Comparison of ENCODE assay signal across 16 cellular contexts in the genomic region with DNA sequence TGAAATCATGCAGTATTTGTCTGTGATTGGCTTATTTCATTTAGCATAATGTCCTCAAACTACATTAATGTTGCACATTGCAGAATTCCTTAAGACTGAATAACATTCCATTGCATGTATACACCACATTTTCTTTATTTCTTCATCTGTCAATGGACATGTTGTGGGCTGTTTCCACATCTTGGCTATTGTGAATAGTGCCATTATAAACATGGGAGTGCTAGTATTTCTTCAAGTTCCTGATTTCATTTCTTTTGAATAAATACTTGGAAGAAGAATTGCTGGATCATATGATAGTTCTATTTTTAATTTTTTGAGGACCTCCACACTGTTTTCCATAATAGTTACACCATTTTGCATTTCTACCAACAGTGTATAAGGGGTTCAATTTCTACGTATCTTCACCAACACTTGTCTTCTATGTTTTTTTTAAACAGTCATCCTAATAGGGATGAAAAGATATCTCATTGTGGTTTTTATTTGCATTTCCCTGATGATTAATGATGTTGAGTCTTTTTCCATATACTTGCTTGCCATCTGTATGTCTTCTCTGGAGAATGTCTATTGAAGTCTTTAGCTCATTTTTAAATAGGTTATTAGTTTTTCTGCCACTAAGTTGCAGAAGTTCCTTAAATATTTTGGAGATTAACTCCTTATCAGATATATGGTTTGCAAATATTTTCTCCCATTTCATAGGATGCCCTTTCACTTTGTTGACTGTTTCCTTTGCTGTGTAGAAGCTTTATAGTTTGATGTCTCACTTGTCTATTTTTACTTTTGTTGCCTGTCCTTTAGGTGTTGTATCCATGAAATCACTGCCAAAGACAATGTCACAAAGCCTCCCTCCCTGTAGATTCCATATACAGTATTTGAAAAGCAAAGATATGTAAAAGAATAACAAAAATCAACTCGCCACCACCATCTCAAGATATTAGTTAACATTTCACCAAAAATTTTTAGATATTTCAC. TPM values are rescaled to one million over a fixed set of nuclear protein-coding genes. Genes with fewer than 3 reads are reported as not detected.
DNase-seq lines count a peak whose midpoint lies in the region; ATAC-seq and TF ChIP-seq lines count a peak whose summit lies in the region.
"Had no signal": no experiment of that assay in that cellular context is flagged by ENCODE, and none has a peak within 500 bp of the region (broad histone marks: within the 10 kb centered on the region; RNA-seq: fewer than 3 reads in every experiment).

No MANE protein-coding gene starts in this region.

- CTCF ChIA-PET in activated naive CD4-positive, alpha-beta T cell treated with anti-CD3 and anti-CD28 coated beads for 36 hours (lab: Charles Lee): no interaction called here

- H3K9me2 ChIP-seq in GM23248 (ENCODE audit: insufficient read depth): no peaks in the 10 kb centered on the region

- no peaks in the 10 kb centered on the region for H3K27me3 Mint-ChIP-seq in activated T-helper 17 cell treated with anti-CD3 and anti-CD28 coated beads, Interleukin-2, amount 50 U/mL, for 72 hours
- no peaks in the 10 kb centered on the region for H3K27me3 Mint-ChIP-seq in activated naive CD4-positive, alpha-beta T cell treated with anti-CD3 and anti-CD28 coated beads for 36 hours (ENCODE audit: low read depth)

- H3K4me3 Mint-ChIP-seq in activated T-helper 17 cell treated with anti-CD3 and anti-CD28 coated beads, Interleukin-2, amount 50 U/mL, for 72 hours: peak overlapping the region; percentile 15
- H3K4me3 Mint-ChIP-seq in activated naive CD4-positive, alpha-beta T cell treated with anti-CD3 and anti-CD28 coated beads for 36 hours: no peak overlapping the region
- H3K4me3 Mint-ChIP-seq: endodermal cell, nephron had no signal

- peaks cover 30% of the 10 kb centered on the region for H3K36me3 Mint-ChIP-seq in activated T-helper 17 cell treated with anti-CD3 and anti-CD28 coated beads, Interleukin-2, amount 50 U/mL, for 72 hours (ENCODE audit: low read depth)
- H3K36me3 Mint-ChIP-seq in activated naive CD4-positive, alpha-beta T cell treated with anti-CD3 and anti-CD28 coated beads for 36 hours (ENCODE audit: low read depth): peaks cover 7% of the 10 kb centered on the region

- intact Hi-C loops in activated naive CD4-positive, alpha-beta T cell treated with anti-CD3 and anti-CD28 coated beads for 36 hours (cut with micrococcal nuclease): no loop called here

- H4K20me1 ChIP-seq in GM23248 (ENCODE audit: insufficient read depth): peaks cover 12% of the 10 kb centered on the region

- in situ Hi-C loops in GM23248 (cut with MboI): no loop called here

- DNase-seq in AG10803 (ENCODE audit: low read depth) (peak; percentile 63), GM23248 (peak; percentile 40), foreskin keratinocyte (peak in 1 of 2 donors; percentile 40), NCI-H1048 (lab: John Stamatoyannopoulos, UW) (no peak), putamen (ENCODE audit: low spot score) (no peak)
- no peak for DNase-seq in activated effector memory CD4-positive, alpha-beta T cell treated with anti-CD3 and anti-CD28 coated beads, Interleukin-2, amount 50 U/mL, for 16 hours
- DNase-seq in activated naive CD4-positive, alpha-beta T cell treated with anti-CD3 and anti-CD28 coated beads for 36 hours: no peak
- DNase-seq: activated CD4-positive, CD25-positive, alpha-beta regulatory T cell; endodermal cell; head of caudate nucleus; NCI-H2081; right cardiac atrium; SIG-M5 had no signal

- TF ChIP-seq CTCF in AG10803 (conservative IDR thresholded peaks at IDR 0.05; ENCODE audit: low read length) (no peak), foreskin keratinocyte (conservative IDR thresholded peaks at IDR 0.05) (no peak)

- H3K4me2 ChIP-seq in GM23248 (ENCODE audit: unreplicated experiment): no peak overlapping the region

- H3K79me2 ChIP-seq in GM23248 (ENCODE audit: insufficient read depth): peaks cover 100% of the 10 kb centered on the region

- H3F3A ChIP-seq in GM23248 (ENCODE audit: insufficient read depth): no peaks in the 10 kb centered on the region

- H3K4me1 ChIP-seq in GM23248 (ENCODE audit: insufficient read depth) (peaks cover 33% of the 10 kb centered on the region), foreskin keratinocyte (peaks cover 13% of the 10 kb centered on the region)

- 88 to 89% methylated on average over 2 of the region's 2 CpGs for WGBS in GM23248 (ENCODE audit: low coverage in 1 of 2, low lambda C conversion rate in 2 of 2, missing lambda C conversion rate in 2 of 2), 2 experiments

- no peak overlapping the region for H3K4me3 ChIP-seq in AG10803 (ENCODE audit: low read length)
- no peak overlapping the region for H3K4me3 ChIP-seq in GM23248
- H3K4me3 ChIP-seq: BLaER1 had no signal

- peak overlapping the region; percentile 65 for H3K27ac Mint-ChIP-seq in activated T-helper 17 cell treated with anti-CD3 and anti-CD28 coated beads, Interleukin-2, amount 50 U/mL, for 72 hours
- no peak overlapping the region for H3K27ac Mint-ChIP-seq in activated naive CD4-positive, alpha-beta T cell treated with anti-CD3 and anti-CD28 coated beads for 36 hours
- H3K27ac Mint-ChIP-seq: endodermal cell had no signal

- no peaks in the 10 kb centered on the region for H3K36me3 ChIP-seq in GM23248 (ENCODE audit: low read depth)

- peaks cover 52% of the 10 kb centered on the region for H3K4me1 Mint-ChIP-seq in activated T-helper 17 cell treated with anti-CD3 and anti-CD28 coated beads, Interleukin-2, amount 50 U/mL, for 72 hours
- H3K4me1 Mint-ChIP-seq in activated naive CD4-positive, alpha-beta T cell treated with anti-CD3 and anti-CD28 coated beads for 36 hours (ENCODE audit: low read depth): peaks cover 76% of the 10 kb centered on the region

- H3K27ac ChIP-seq in GM23248 (no peak overlapping the region), foreskin keratinocyte (no peak overlapping the region)
- H3K27ac ChIP-seq: BLaER1 had no signal

- peak; percentile 59 for ATAC-seq in activated T-helper 17 cell treated with anti-CD3 and anti-CD28 coated beads, Interleukin-2, amount 50 U/mL, for 72 hours (replicated peaks)
- ATAC-seq in foreskin keratinocyte: peak; percentile 44

- H3K9ac ChIP-seq in GM23248: no peak overlapping the region
- H3K9ac ChIP-seq: BLaER1 had no signal

- no peaks in the 10 kb centered on the region for H3K27me3 ChIP-seq in GM23248 (replicated peaks; ENCODE audit: insufficient read depth)
- no peaks in the 10 kb centered on the region for H3K27me3 ChIP-seq in foreskin keratinocyte
- H3K27me3 ChIP-seq: BLaER1 had no signal

- H3K9me3 ChIP-seq in GM23248 (ENCODE audit: low read depth): no peaks in the 10 kb centered on the region

- no peaks in the 10 kb centered on the region for H3K9me3 Mint-ChIP-seq in activated T-helper 17 cell treated with anti-CD3 and anti-CD28 coated beads, Interleukin-2, amount 50 U/mL, for 72 hours
- H3K9me3 Mint-ChIP-seq in activated naive CD4-positive, alpha-beta T cell treated with anti-CD3 and anti-CD28 coated beads for 36 hours: no peaks in the 10 kb centered on the region
- H3K9me3 Mint-ChIP-seq: endodermal cell, nephron had no signal

- H2AFZ ChIP-seq in GM23248: no peak overlapping the region

RNA-seq across cellular contexts. Expression of a gene that starts 14.6 kb away (rescaled TPM):
- total RNA-seq in GM23248 (2014; rRNA removed; shearing (Covaris generic)): 25.8 and 33.1 TPM in 2 replicates
- 14.2 and 15.7 TPM in 2 replicates for polyA plus RNA-seq in GM23248 (2016; fragmentation: Nextera tagmentation; extraction: Ambion mirVana)
- 10 to 100 TPM; 43.5 to 66.7 TPM for total RNA-seq in activated T-helper 17 cell treated with anti-CD3 and anti-CD28 coated beads, Interleukin-2, amount 50 U/mL, for 72 hours
- total RNA-seq in foreskin keratinocyte: 46.1 and 46.2 TPM in 2 replicates
- 16.2 and 17.9 TPM in 2 replicates for polyA plus RNA-seq in foreskin keratinocyte
- total RNA-seq in activated naive CD4-positive, alpha-beta T cell treated with anti-CD3 and anti-CD28 coated beads for 36 hours: 10 to 100 TPM; 32.8 to 35.0 TPM

Comparison
In these comparisons a context has a peak if more than half of its experiments do, and no peak if none do; other contexts are left out.
1. DNase-seq: peak in AG10803 (single experiment) and GM23248 (single experiment); none in NCI-H1048 (single experiment), activated effector memory CD4-positive, alpha-beta T cell treated with anti-CD3 and anti-CD28 coated beads, Interleukin-2, amount 50 U/mL, for 16 hours (single experiment), putamen (single experiment) and activated naive CD4-positive, alpha-beta T cell treated with anti-CD3 and anti-CD28 coated beads for 36 hours (single experiment).